8 cellular contexts compared by ENCODE assay signal in the genomic region with DNA sequence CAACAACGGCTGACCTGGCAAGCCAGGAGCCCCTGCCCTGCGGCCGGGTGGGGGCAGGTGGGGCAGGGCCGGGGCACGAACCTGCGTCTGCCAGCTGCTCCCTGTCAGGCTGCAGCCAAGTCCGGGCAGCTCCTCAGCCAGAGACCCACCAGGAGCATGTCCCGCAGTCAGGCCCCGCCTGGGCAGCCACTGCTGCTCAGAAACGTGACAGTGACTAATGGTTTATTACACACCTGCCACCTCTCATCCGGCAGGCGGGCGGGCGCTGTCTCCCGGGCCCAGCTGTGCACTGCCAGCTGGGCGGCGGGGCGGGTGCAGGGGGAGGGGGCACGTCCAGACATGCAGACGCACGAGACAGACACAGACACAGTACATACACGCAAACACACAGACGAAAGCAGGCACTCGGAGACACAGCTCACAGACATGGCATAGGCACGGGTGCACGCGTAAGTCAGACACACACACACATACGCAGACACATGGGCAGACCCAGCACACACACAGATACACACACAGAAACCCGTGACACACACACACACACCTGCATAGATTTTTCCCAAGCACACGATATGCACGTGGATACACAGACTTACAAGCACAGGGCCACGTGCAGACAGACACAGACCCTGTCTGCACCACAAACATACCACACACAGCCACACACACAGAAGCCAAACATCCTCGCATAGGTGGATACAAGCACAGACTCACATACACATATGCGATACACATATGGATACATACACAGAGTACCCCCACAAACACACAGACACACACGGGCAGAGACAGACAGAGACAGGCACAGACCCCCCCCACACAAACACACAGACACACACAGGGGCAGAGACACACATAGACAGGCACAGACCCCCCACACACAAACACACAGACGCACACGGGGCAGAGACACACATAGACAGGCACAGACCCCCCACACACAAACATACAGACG.
A peak's percentile ranks its signal among the peaks of the same experiment; 100 is the strongest.
DNase-seq lines count a peak whose midpoint lies in the region; ATAC-seq, FAIRE-seq and TF ChIP-seq lines count a peak whose summit lies in the region.

No MANE protein-coding gene starts in this region.

- H3K4me3 ChIP-seq in muscle layer of colon (ENCODE audit: low read depth in 1 of 2, low read length in 2 of 2) (no peak overlapping the region), HAP-1 (no peak overlapping the region)

- FAIRE-seq in RCC 7860 (lab: Jason Lieb, UNC) = no peak

- DNase-seq in DMS153 treated with DMSO at 0.1 percent for 48 hours (lab: John Stamatoyannopoulos, UW; ENCODE audit: unreplicated experiment) = peak; percentile 87
- peak; percentile 60 for DNase-seq in NCI-H187 treated with DMSO at 0.1 percent for 48 hours (lab: John Stamatoyannopoulos, UW)
- no peak for DNase-seq in left cardiac atrium
- DNase-seq in HAP-1 (ENCODE audit: low spot score in 2 of 2) = no peak
- no peak for DNase-seq in A172 (ENCODE audit: low spot score)
- DNase-seq in RCC 7860 (ENCODE audit: low spot score) = no peak

- H3K27ac ChIP-seq in muscle layer of colon (ENCODE audit: low read depth, low read length) = peak overlapping the region; percentile 42

- H3K9me3 ChIP-seq in muscle layer of colon (ENCODE audit: low read length) (no peaks in the 10 kb centered on the region), HAP-1 (no peaks in the 10 kb centered on the region)

- H3K36me3 ChIP-seq in muscle layer of colon (ENCODE audit: insufficient read depth, low read length) = no peaks in the 10 kb centered on the region
- no peaks in the 10 kb centered on the region for H3K36me3 ChIP-seq in HAP-1 (replicated peaks)

- ATAC-seq in SK-N-SH treated with all-trans-retinoic acid at 6 μM for 48 hours = no peak; the same call in 2 of the 3 replicates
- no peak for ATAC-seq in left cardiac atrium

- in situ Hi-C loops in HAP-1 (cut with MboI; ENCODE audit: low sequenced_read_pairs) = no loop called here

- intact Hi-C loops in left cardiac atrium (cut with DNase I) = no loop called here

- no peak overlapping the region for H3K9ac ChIP-seq in muscle layer of colon (ENCODE audit: low read length)

- H3K27me3 ChIP-seq in muscle layer of colon (ENCODE audit: control insufficient read depth in 1 of 2, insufficient read depth in 2 of 2, low read length in 2 of 2) (no peaks in the 10 kb centered on the region), HAP-1 (ENCODE audit: low read depth) (no peaks in the 10 kb centered on the region)

- H3K4me1 ChIP-seq in muscle layer of colon (ENCODE audit: insufficient read depth, low read length) (peaks cover 50% of the 10 kb centered on the region), HAP-1 (no peaks in the 10 kb centered on the region)

TF ChIP-seq in SK-N-SH treated with all-trans-retinoic acid at 6 μM for 48 hours, 23 proteins besides CTCF, POLR2A, EP300 and RAD21:
- TF ChIP-seq TSHZ2 (CRISPR knock-in tag; IDR thresholded peaks at IDR 0.05) (peak; percentile 40; the same call in 1 of the 2 replicates), OSR1 (CRISPR knock-in tag; IDR thresholded peaks at IDR 0.05) (no peak), TCF4 (CRISPR knock-in tag; IDR thresholded peaks at IDR 0.05; ENCODE audit: borderline replicate concordance) (no peak)
- TF ChIP-seq, protein P1, sequence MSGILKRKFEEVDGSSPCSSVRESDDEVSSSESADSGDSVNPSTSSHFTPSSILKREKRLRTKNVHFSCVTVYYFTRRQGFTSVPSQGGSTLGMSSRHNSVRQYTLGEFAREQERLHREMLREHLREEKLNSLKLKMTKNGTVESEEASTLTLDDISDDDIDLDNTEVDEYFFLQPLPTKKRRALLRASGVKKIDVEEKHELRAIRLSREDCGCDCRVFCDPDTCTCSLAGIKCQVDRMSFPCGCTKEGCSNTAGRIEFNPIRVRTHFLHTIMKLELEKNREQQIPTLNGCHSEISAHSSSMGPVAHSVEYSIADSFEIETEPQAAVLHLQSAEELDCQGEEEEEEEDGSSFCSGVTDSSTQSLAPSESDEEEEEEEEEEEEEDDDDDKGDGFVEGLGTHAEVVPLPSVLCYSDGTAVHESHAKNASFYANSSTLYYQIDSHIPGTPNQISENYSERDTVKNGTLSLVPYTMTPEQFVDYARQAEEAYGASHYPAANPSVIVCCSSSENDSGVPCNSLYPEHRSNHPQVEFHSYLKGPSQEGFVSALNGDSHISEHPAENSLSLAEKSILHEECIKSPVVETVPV (CRISPR knock-in tag; IDR thresholded peaks at IDR 0.05) = no peak

Comparison
In these comparisons a context has a peak if more than half of its experiments do, and no peak if none do; other contexts are left out.
1. DNase-seq: peak in DMS153 treated with DMSO at 0.1 percent for 48 hours (single experiment) and NCI-H187 treated with DMSO at 0.1 percent for 48 hours (single experiment); none in left cardiac atrium (single experiment), HAP-1 (0 of 2), A172 (single experiment) and RCC 7860 (single experiment).